In the genomic region with DNA sequence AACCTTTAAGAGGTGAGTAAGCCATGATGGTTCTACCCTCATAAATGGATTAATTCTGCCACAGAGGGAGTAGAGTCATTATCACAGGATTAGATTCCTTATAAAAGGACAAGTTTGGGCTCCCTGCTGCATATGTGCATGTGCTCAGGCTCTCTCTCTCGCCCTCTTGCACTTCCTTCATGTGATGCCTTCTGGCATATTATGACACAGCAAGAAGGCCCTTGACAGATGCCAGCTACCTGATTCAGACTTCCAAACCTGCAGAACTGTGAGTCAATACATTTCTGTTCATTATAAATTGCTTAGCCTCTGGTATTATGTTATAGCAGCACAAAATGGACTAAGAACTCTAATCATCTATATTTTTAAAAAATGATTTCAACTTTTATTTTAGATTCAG, we compare ENCODE assay signal across 26 cellular contexts.
DNase-seq lines count a peak whose midpoint lies in the region; ATAC-seq lines count a peak whose summit lies in the region.
"Had no signal": no experiment of that assay in that cellular context is flagged by ENCODE, and none has a peak within 500 bp of the region (broad histone marks: within the 10 kb centered on the region; RNA-seq: fewer than 3 reads in every experiment).

No MANE protein-coding gene starts in this region.

- H3K9ac ChIP-seq in mesenchymal stem cell (ENCODE audit: low read length), result no peak overlapping the region

- H3K9me3 ChIP-seq in mesenchymal stem cell (ENCODE audit: control insufficient read depth, low read length), result peaks cover 10% of the 10 kb centered on the region
- H3K9me3 ChIP-seq: HAP-1, SJSA1 had no signal

- H3K4me2 ChIP-seq in mesenchymal stem cell (ENCODE audit: low read length, poor library complexity, severe bottlenecking), result no peak overlapping the region

- no peak overlapping the region for H3K4ac ChIP-seq in mesenchymal stem cell (ENCODE audit: low read depth in 1 of 2, low read length in 2 of 2)

- no peak overlapping the region for H3K14ac ChIP-seq in mesenchymal stem cell (ENCODE audit: low read length in 2 of 2)

- no peak overlapping the region for H2BK12ac ChIP-seq in mesenchymal stem cell (ENCODE audit: low read length in 2 of 2)

- H3K4me1 Mint-ChIP-seq in natural killer cell treated with Interleukin-12 subunit alpha and Interleukin-12 subunit beta and Interleukin-15 and Interleukin-18, amount 100 ng/mL, for 72 hours (ENCODE audit: low read depth in 2 of 2), result peaks cover 32 to 35% of the 10 kb centered on the region in 2 donors
- H3K4me1 Mint-ChIP-seq: CD4-positive, alpha-beta memory T cell had no signal

- no peak overlapping the region for H2AK5ac ChIP-seq in mesenchymal stem cell (ENCODE audit: low read length, severe bottlenecking)

- no peak overlapping the region for H3K27ac ChIP-seq in epithelial cell of prostate
- H3K27ac ChIP-seq in mesenchymal stem cell (ENCODE audit: low read length, poor library complexity, severe bottlenecking), result no peak overlapping the region
- H3K27ac ChIP-seq: SJSA1 had no signal

- no peak overlapping the region for H3K18ac ChIP-seq in mesenchymal stem cell (ENCODE audit: low read depth in 1 of 2, low read length in 2 of 2)

- H3K79me1 ChIP-seq in mesenchymal stem cell (replicated peaks; ENCODE audit: low read length, poor library complexity, severe bottlenecking), result no peaks in the 10 kb centered on the region

- peak; percentile 9 for DNase-seq in ELR (ENCODE audit: low read depth)
- DNase-seq in NCI-H524 treated with DMSO at 0.1 percent for 48 hours (lab: John Stamatoyannopoulos, UW), result peak; percentile 21
- DNase-seq in epithelial cell of prostate (ENCODE audit: low read depth, low spot score), result peak; percentile 70
- no peak for DNase-seq in natural killer cell treated with Interleukin-12 subunit alpha and Interleukin-12 subunit beta and Interleukin-15 and Interleukin-18, amount 100 ng/mL, for 72 hours (ENCODE audit: low spot score)
- no peak for DNase-seq in pons (ENCODE audit: low spot score)
- DNase-seq in mesenchymal stem cell, result no peak
- no peak for DNase-seq in amniotic stem cell (lab: John Stamatoyannopoulos, UW)
- DNase-seq: C1 segment of cervical spinal cord; Caco-2; CD4-positive, alpha-beta memory T cell; GDM1; GOT3; HFFc6; Karpas-422; MV-4-11; NCI-H1105 treated with DMSO at 0.1 percent for 48 hours; NCI-H2029; NCI-H446 treated with DMSO at 0.1 percent for 48 hours; NK-92 treated with Interleukin-12 subunit alpha and Interleukin-12 subunit beta, amount 100 ng/mL, for 24 hours; PC-3; Right ventricle myocardium superior; RPMI8226 had no signal

- H3K36me3 Mint-ChIP-seq in natural killer cell treated with Interleukin-12 subunit alpha and Interleukin-12 subunit beta and Interleukin-15 and Interleukin-18, amount 100 ng/mL, for 72 hours, result peaks cover 8% of the 10 kb centered on the region

- no peaks in the 10 kb centered on the region for H3K27me3 Mint-ChIP-seq in natural killer cell treated with Interleukin-12 subunit alpha and Interleukin-12 subunit beta and Interleukin-15 and Interleukin-18, amount 100 ng/mL, for 72 hours
- H3K27me3 Mint-ChIP-seq: CD4-positive, alpha-beta memory T cell had no signal

- peak overlapping the region; percentile 23 for H3K4me3 Mint-ChIP-seq in natural killer cell treated with Interleukin-12 subunit alpha and Interleukin-12 subunit beta and Interleukin-15 and Interleukin-18, amount 100 ng/mL, for 72 hours
- H3K4me3 Mint-ChIP-seq: CD4-positive, alpha-beta memory T cell; HFFc6 had no signal

- no peak for ATAC-seq in natural killer cell treated with Interleukin-12 subunit alpha and Interleukin-12 subunit beta and Interleukin-15 and Interleukin-18, amount 100 ng/mL, for 72 hours
- ATAC-seq: GM12878, HepG2, PC-3 had no signal

- H4K8ac ChIP-seq in mesenchymal stem cell (ENCODE audit: low read length), result no peak overlapping the region

- no peaks in the 10 kb centered on the region for H3K4me1 ChIP-seq in mesenchymal stem cell (ENCODE audit: control insufficient read depth, insufficient read depth, low read depth, low read length)
- H3K4me1 ChIP-seq: Caco-2, HAP-1, SJSA1 had no signal

- H3K4me3 ChIP-seq in mesenchymal stem cell (ENCODE audit: insufficient read depth in 1 of 2, low read depth in 1 of 2, low read length in 2 of 2), result no peak overlapping the region
- H3K4me3 ChIP-seq: GM12878, HAP-1, SJSA1 had no signal

- H3K36me3 ChIP-seq in mesenchymal stem cell (ENCODE audit: control insufficient read depth in 1 of 2, insufficient read depth in 2 of 2, low read depth in 1 of 2, low read length in 2 of 2), result no peaks in the 10 kb centered on the region
- H3K36me3 ChIP-seq: HAP-1, SJSA1 had no signal

- no peak overlapping the region for H2BK120ac ChIP-seq in mesenchymal stem cell (ENCODE audit: low read depth, low read length)

- no peak overlapping the region for H2AFZ ChIP-seq in mesenchymal stem cell (ENCODE audit: low read depth, low read length)

- no peak overlapping the region for H2BK5ac ChIP-seq in mesenchymal stem cell (ENCODE audit: low read depth, low read length, poor library complexity, severe bottlenecking)

- WGBS in mesenchymal stem cell, result 100% methylated on average over 1 of the region's 1 CpG

- no peak overlapping the region for H2BK15ac ChIP-seq in mesenchymal stem cell (ENCODE audit: low read depth, poor library complexity, severe bottlenecking)

- peaks cover 4% of the 10 kb centered on the region for H3K9me3 Mint-ChIP-seq in natural killer cell treated with Interleukin-12 subunit alpha and Interleukin-12 subunit beta and Interleukin-15 and Interleukin-18, amount 100 ng/mL, for 72 hours
- H3K9me3 Mint-ChIP-seq: HFFc6 had no signal

- H3K23ac ChIP-seq in mesenchymal stem cell (ENCODE audit: low read length in 2 of 2), result no peak overlapping the region

- peak overlapping the region; percentile 6 to 76 for H3K27ac Mint-ChIP-seq in natural killer cell treated with Interleukin-12 subunit alpha and Interleukin-12 subunit beta and Interleukin-15 and Interleukin-18, amount 100 ng/mL, for 72 hours
- H3K27ac Mint-ChIP-seq: CD4-positive, alpha-beta memory T cell; HFFc6 had no signal

- H3K27me3 ChIP-seq in mesenchymal stem cell (ENCODE audit: control insufficient read depth in 1 of 2, insufficient read depth in 1 of 2, low read length in 2 of 2), result no peaks in the 10 kb centered on the region
- H3K27me3 ChIP-seq: SJSA1 had no signal

- no peak overlapping the region for H4K91ac ChIP-seq in mesenchymal stem cell (ENCODE audit: low read length)

Comparison
In these comparisons a context has a peak if more than half of its experiments do, and no peak if none do; other contexts are left out.
1. DNase-seq: peak in ELR (single experiment), NCI-H524 treated with DMSO at 0.1 percent for 48 hours (single experiment) and epithelial cell of prostate (single experiment); none in natural killer cell treated with Interleukin-12 subunit alpha and Interleukin-12 subunit beta and Interleukin-15 and Interleukin-18, amount 100 ng/mL, for 72 hours (single experiment), pons (single experiment), mesenchymal stem cell (single experiment) and amniotic stem cell (single experiment).